19 cellular contexts compared by ENCODE assay signal in the genomic region with DNA sequence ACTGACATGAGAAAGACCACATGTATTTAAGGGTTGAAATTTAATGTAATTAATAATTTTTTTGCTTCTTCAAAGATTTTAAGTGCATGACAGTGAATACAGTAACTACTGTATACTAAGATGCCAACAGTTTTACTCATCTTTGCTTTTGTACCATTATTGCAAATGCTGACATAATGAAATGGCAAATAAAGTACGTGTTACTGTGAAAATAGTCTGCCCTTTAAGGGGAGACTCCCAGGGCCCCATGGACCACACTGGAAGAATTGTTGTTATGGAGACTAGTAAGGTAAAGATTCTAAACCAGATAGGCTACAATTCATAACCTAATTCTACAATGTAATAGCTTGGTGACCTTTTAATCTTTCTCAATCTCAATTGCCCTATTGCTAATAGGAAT.
"Had no signal": no experiment of that assay in that cellular context is flagged by ENCODE, and none has a peak within 500 bp of the region (broad histone marks: within the 10 kb centered on the region; RNA-seq: fewer than 3 reads in every experiment).

No MANE protein-coding gene starts in this region.

- H3K4me3 ChIP-seq: ovary, prostate gland, right atrium auricular region, suprapubic skin, tibial nerve had no signal

- H3K4me1 ChIP-seq: prostate gland had no signal

- H3K36me3 ChIP-seq: ovary, prostate gland, right atrium auricular region, suprapubic skin, tibial nerve had no signal

- H3K9me3 ChIP-seq: ovary, prostate gland, right atrium auricular region, suprapubic skin, tibial nerve had no signal

- DNase-seq: activated CD4-positive, alpha-beta memory T cell treated with anti-CD3 and anti-CD28 coated beads, Interleukin-2, amount 10 ng/mL, durations not matched to agents 7 days and 5 days; activated CD4-positive, alpha-beta T cell treated with anti-CD3 and anti-CD28 coated beads for 48 hours; activated effector memory CD4-positive, alpha-beta T cell treated with Interleukin-2 at 50 U/mL for 16 hours; activated naive CD4-positive, alpha-beta T cell treated with anti-CD3 and anti-CD28 coated beads for 36 hours; activated T-cell treated with anti-CD3 and anti-CD28 coated beads, Interleukin-2, amount 50 U/mL, for 72 hours; effector CD4-positive, alpha-beta T cell; foreskin keratinocyte; hypothalamus; left ventricle myocardium superior; mammary epithelial cell; naive thymus-derived CD8-positive, alpha-beta T cell; ovary; stimulated activated CD4-positive, alpha-beta T cell treated with anti-CD3 and anti-CD28 coated beads, Interleukin-1b, Interleukin-23, amount 100 ng/mL, for 48 hours; stimulated activated naive CD8-positive, alpha-beta T cell treated with anti-CD3 and anti-CD28 coated beads, Interleukin-15, amount 100 ng/mL, for 72 hours; T-helper 17 cell had no signal

- H3K27ac ChIP-seq: foreskin keratinocyte, ovary, prostate gland, right atrium auricular region, suprapubic skin, tibial nerve had no signal

- ATAC-seq: activated T-cell treated with anti-CD3 and anti-CD28 coated beads, Interleukin-2, amount 50 U/mL, for 72 hours; naive thymus-derived CD8-positive, alpha-beta T cell; stimulated activated naive CD8-positive, alpha-beta T cell treated with anti-CD3 and anti-CD28 coated beads, Interleukin-15, amount 100 ng/mL, for 72 hours; T-helper 17 cell had no signal

- H3K27me3 ChIP-seq: foreskin keratinocyte, ovary, right atrium auricular region, suprapubic skin, tibial nerve had no signal
